In the genomic region with DNA sequence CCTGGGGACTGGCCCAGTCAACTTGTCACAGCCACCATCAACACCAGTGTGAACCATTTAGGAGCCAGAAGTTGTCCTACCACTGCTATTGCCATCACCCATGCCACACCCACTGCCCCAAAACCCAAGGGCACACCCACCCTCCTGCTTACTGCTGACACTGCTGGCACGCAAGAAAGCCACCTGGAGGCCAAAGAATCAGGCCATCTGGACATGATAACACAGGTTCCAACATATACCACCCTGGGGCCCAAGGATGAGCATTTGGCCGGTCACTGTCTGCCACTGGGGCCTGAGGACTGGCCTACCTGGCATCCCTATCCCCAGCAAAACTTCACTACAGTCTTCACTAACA, we compare ENCODE assay signal across 17 cellular contexts.
A peak's percentile ranks its signal among the peaks of the same experiment; 100 is the strongest.
DNase-seq lines count a peak whose midpoint lies in the region; ATAC-seq and TF ChIP-seq lines count a peak whose summit lies in the region.
"Had no signal": no experiment of that assay in that cellular context is flagged by ENCODE, and none has a peak within 500 bp of the region (broad histone marks: within the 10 kb centered on the region; RNA-seq: fewer than 3 reads in every experiment).

No MANE protein-coding gene starts in this region.

- H3K4me1 ChIP-seq in KMS-11 (ENCODE audit: low read depth, poor library complexity, severe bottlenecking): peaks cover 44% of the 10 kb centered on the region
- H3K4me1 ChIP-seq: A549, Caco-2 had no signal

- DNase-seq in DMS 273 (lab: John Stamatoyannopoulos, UW; ENCODE audit: unreplicated experiment): peak; percentile 10
- DNase-seq in DMS 273 treated with DMSO at 0.1 percent for 48 hours (lab: John Stamatoyannopoulos, UW): no peak
- no peak for DNase-seq in WTC11 (ENCODE audit: low spot score)
- peak; percentile 65 for DNase-seq in posterior vena cava (ENCODE audit: low spot score)
- no peak for DNase-seq in Right ventricle myocardium inferior (ENCODE audit: missing footprints)
- DNase-seq: AML-193; Caco-2; CD4-positive, alpha-beta T cell; DMS79 treated with DMSO at 0.1 percent for 48 hours; GF-D8; GOT3; H9 had no signal

- peaks cover 26% of the 10 kb centered on the region for H3K36me3 Mint-ChIP-seq in WTC11

- peaks cover 29% of the 10 kb centered on the region for H3K9me3 Mint-ChIP-seq in WTC11

- H3K4me3 ChIP-seq in KMS-11 (IDR thresholded peaks at IDR 0.05; ENCODE audit: insufficient read depth, low read depth, low read length): no peak overlapping the region
- H3K4me3 ChIP-seq: A549 had no signal

- no peaks in the 10 kb centered on the region for H3K79me2 ChIP-seq in KMS-11 (ENCODE audit: insufficient read depth, low read depth)

- no peak for ATAC-seq in WTC11
- ATAC-seq in Right ventricle myocardium inferior: no peak
- ATAC-seq in GM18502 (IDR thresholded peaks at IDR 0.05; ENCODE audit: poor library complexity, unreplicated experiment): no peak
- ATAC-seq: A549 had no signal

- no peaks in the 10 kb centered on the region for H4K20me1 ChIP-seq in KMS-11 (ENCODE audit: insufficient read depth)

- no peak overlapping the region; the same call in 1 of the 2 replicates for H3K27ac Mint-ChIP-seq in WTC11
- H3K27ac Mint-ChIP-seq: CD4-positive, alpha-beta T cell had no signal

- H3K9ac ChIP-seq in KMS-11: peak overlapping the region; percentile 8; the same call in 1 of the 2 replicates

- no peaks in the 10 kb centered on the region for H3K36me3 ChIP-seq in KMS-11 (ENCODE audit: insufficient read depth)

- POLR2A ChIA-PET in WTC11 (lab: Charles Lee): no interaction called here

- no peaks in the 10 kb centered on the region for H3K27me3 ChIP-seq in KMS-11 (ENCODE audit: insufficient read depth, low read depth)

- peaks cover 16% of the 10 kb centered on the region for H3K4me1 Mint-ChIP-seq in WTC11

- no peak; the same call in 1 of the 2 replicates for TF ChIP-seq CTCF in KMS-11 (conservative IDR thresholded peaks at IDR 0.05; ENCODE audit: low read depth, low read length)
- no peak for TF ChIP-seq CTCF in WTC11 (IDR thresholded peaks at IDR 0.05)

- H3K4me3 Mint-ChIP-seq in WTC11: no peak overlapping the region
- H3K4me3 Mint-ChIP-seq: CD4-positive, alpha-beta T cell; H9 had no signal

- peak overlapping the region; percentile 52 for H3K4me2 ChIP-seq in KMS-11
- H3K4me2 ChIP-seq: A549 had no signal

- intact Hi-C loops in posterior vena cava (cut with DNase I): no loop called here
- intact Hi-C loops in Right ventricle myocardium inferior (cut with DNase I): no loop called here

- H3K27ac ChIP-seq in KMS-11: peak overlapping the region; percentile 64
- H3K27ac ChIP-seq: 22Rv1, A549, C4-2B had no signal

- peaks cover 5% of the 10 kb centered on the region; the same call in 1 of the 2 replicates for H3K27me3 Mint-ChIP-seq in WTC11 (ENCODE audit: low read depth)

- CTCF ChIA-PET in WTC11 (lab: Charles Lee): no interaction called here

- H2AFZ ChIP-seq in KMS-11 (ENCODE audit: low read depth): peak overlapping the region; percentile 45; the same call in 1 of the 2 replicates

TF ChIP-seq in WTC11, 78 proteins besides CTCF, POLR2A, EP300 and RAD21:
- TF ChIP-seq FOXP1 (CRISPR knock-in tag; IDR thresholded peaks at IDR 0.05; ENCODE audit: borderline replicate concordance): 0 out of 2 replicates have a peak, but pooled peaks have one; percentile 32
- TF ChIP-seq, protein P1, sequence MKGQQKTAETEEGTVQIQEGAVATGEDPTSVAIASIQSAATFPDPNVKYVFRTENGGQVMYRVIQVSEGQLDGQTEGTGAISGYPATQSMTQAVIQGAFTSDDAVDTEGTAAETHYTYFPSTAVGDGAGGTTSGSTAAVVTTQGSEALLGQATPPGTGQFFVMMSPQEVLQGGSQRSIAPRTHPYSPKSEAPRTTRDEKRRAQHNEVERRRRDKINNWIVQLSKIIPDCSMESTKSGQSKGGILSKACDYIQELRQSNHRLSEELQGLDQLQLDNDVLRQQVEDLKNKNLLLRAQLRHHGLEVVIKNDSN (CRISPR knock-in tag; IDR thresholded peaks at IDR 0.05): no peak
- TF ChIP-seq, protein P2, sequence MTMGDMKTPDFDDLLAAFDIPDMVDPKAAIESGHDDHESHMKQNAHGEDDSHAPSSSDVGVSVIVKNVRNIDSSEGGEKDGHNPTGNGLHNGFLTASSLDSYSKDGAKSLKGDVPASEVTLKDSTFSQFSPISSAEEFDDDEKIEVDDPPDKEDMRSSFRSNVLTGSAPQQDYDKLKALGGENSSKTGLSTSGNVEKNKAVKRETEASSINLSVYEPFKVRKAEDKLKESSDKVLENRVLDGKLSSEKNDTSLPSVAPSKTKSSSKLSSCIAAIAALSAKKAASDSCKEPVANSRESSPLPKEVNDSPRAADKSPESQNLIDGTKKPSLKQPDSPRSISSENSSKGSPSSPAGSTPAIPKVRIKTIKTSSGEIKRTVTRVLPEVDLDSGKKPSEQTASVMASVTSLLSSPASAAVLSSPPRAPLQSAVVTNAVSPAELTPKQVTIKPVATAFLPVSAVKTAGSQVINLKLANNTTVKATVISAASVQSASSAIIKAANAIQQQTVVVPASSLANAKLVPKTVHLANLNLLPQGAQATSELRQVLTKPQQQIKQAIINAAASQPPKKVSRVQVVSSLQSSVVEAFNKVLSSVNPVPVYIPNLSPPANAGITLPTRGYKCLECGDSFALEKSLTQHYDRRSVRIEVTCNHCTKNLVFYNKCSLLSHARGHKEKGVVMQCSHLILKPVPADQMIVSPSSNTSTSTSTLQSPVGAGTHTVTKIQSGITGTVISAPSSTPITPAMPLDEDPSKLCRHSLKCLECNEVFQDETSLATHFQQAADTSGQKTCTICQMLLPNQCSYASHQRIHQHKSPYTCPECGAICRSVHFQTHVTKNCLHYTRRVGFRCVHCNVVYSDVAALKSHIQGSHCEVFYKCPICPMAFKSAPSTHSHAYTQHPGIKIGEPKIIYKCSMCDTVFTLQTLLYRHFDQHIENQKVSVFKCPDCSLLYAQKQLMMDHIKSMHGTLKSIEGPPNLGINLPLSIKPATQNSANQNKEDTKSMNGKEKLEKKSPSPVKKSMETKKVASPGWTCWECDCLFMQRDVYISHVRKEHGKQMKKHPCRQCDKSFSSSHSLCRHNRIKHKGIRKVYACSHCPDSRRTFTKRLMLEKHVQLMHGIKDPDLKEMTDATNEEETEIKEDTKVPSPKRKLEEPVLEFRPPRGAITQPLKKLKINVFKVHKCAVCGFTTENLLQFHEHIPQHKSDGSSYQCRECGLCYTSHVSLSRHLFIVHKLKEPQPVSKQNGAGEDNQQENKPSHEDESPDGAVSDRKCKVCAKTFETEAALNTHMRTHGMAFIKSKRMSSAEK (CRISPR knock-in tag; IDR thresholded peaks at IDR 0.05; ENCODE audit: borderline replicate concordance): no peak

Comparison
In these comparisons a context has a peak if more than half of its experiments do, and no peak if none do; other contexts are left out.
1. DNase-seq: peak in DMS 273 (single experiment) and posterior vena cava (single experiment); none in DMS 273 treated with DMSO at 0.1 percent for 48 hours (single experiment), WTC11 (single experiment) and Right ventricle myocardium inferior (single experiment).